ENCODE assay signal across 8 cellular contexts in the genomic region with DNA sequence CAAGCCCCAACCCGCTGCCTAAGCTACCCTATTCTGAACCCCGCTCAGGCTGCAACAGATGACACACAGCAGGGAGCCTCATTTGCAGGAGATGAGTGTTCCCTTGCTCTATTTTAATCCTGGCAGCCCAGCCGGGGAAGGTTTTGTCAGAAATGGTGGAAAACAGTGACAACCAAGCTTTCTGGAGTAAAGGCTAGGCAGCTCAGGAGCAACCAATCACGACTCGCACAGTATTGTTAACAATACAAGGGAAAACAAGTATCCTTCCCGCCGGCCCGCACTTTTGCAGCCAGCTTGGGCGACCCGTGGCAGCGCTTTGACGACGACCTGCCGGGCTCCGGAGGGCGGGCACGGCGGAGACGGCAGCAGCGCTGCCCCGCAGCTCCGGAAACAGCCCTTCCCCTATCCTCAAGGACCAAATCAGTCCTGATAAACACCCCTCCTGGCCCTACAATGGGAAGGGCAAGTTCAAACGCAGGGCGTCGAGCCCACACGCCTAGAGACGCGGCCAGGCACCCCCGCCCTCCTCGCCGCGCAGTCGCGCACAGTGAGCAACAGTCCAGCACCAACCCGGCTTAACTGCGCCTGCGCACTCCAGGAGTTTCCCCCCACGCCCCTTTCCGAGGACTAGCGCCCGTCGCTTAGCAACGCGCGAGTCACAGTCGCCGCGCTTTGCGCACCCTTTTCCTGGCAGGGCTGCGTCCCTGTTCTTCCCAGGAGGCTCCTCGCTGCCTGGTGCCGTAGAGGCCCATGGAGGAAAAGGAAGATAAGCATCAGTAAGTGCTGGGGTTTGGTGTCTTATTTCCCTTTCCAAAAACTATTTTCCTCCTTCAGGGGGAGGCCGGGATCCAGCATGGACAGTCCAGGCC.
A peak's percentile ranks its signal among the peaks of the same experiment; 100 is the strongest.
DNase-seq lines count a peak whose midpoint lies in the region; ATAC-seq and TF ChIP-seq lines count a peak whose summit lies in the region.

No MANE protein-coding gene starts in this region.

- H3K4me1 ChIP-seq in mucosa of stomach (ENCODE audit: control insufficient read depth, insufficient read depth, low read length): peaks cover 16% of the 10 kb centered on the region

- in situ Hi-C loops in KBM-7 (cut with MboI; ENCODE audit: low pct_unique_long_range_greater_than_20kb, low sequenced_read_pairs): no loop called here

- peak overlapping the region; percentile 1 for H3K4me3 ChIP-seq in mucosa of stomach (ENCODE audit: low read length)

- peaks cover 9% of the 10 kb centered on the region for H3K27me3 Mint-ChIP-seq in activated T-cell treated with anti-CD3 and anti-CD28 coated beads, Interleukin-2, amount 50 U/mL, for 72 hours (ENCODE audit: low read depth)

- no peaks in the 10 kb centered on the region for H3K36me3 ChIP-seq in mucosa of stomach (ENCODE audit: control insufficient read depth, insufficient read depth, low read length)

- ATAC-seq in GM21723 (IDR thresholded peaks at IDR 0.05; ENCODE audit: unreplicated experiment) (peak; percentile 99), esophagus mucosa (peak; percentile 99)
- peak; percentile 99 for ATAC-seq in activated T-cell treated with anti-CD3 and anti-CD28 coated beads, Interleukin-2, amount 50 U/mL, for 72 hours (replicated peaks in 1 of 2)

- H3K9me3 ChIP-seq in mucosa of stomach (ENCODE audit: control insufficient read depth, low read length): no peaks in the 10 kb centered on the region

- peak overlapping the region; percentile 27 for H3K27ac Mint-ChIP-seq in activated T-cell treated with anti-CD3 and anti-CD28 coated beads, Interleukin-2, amount 50 U/mL, for 72 hours

- no peaks in the 10 kb centered on the region for H3K36me3 Mint-ChIP-seq in activated T-cell treated with anti-CD3 and anti-CD28 coated beads, Interleukin-2, amount 50 U/mL, for 72 hours (ENCODE audit: insufficient read depth in 2 of 2)

- peaks cover 19% of the 10 kb centered on the region for H3K4me1 Mint-ChIP-seq in activated T-cell treated with anti-CD3 and anti-CD28 coated beads, Interleukin-2, amount 50 U/mL, for 72 hours (ENCODE audit: low read depth)

- H3K27me3 ChIP-seq in mucosa of stomach (ENCODE audit: control insufficient read depth, insufficient read depth, low read length): peaks cover 12% of the 10 kb centered on the region

- H3K9me3 Mint-ChIP-seq in activated T-cell treated with anti-CD3 and anti-CD28 coated beads, Interleukin-2, amount 50 U/mL, for 72 hours: no peaks in the 10 kb centered on the region

- peak; percentile 85 for DNase-seq in DMS114 treated with DMSO at 0.1 percent for 48 hours (lab: John Stamatoyannopoulos, UW; ENCODE audit: unreplicated experiment)
- peak; percentile 91 for DNase-seq in KBM-7
- DNase-seq in activated T-cell treated with anti-CD3 and anti-CD28 coated beads, Interleukin-2, amount 50 U/mL, for 72 hours: peak; percentile 86 to 90
- DNase-seq in stimulated activated CD8-positive, alpha-beta memory T cell treated with anti-CD3 and anti-CD28 coated beads, Interleukin-4, amount 100 ng/mL, for 4 hours (ENCODE audit: low read depth in 2 of 2, low spot score in 1 of 2): peak; percentile 66 to 79

- H3K4me3 Mint-ChIP-seq in activated T-cell treated with anti-CD3 and anti-CD28 coated beads, Interleukin-2, amount 50 U/mL, for 72 hours: peak overlapping the region; percentile 85 to 87

- H3K9ac ChIP-seq in mucosa of stomach (ENCODE audit: low read length): peak overlapping the region; percentile 68

TF ChIP-seq in PFSK-1, 5 proteins besides CTCF, POLR2A, EP300 and RAD21:
- peak; percentile 56; the same call in 1 of the 2 replicates for TF ChIP-seq POLR2AphosphoS5 (IDR thresholded peaks at IDR 0.05; ENCODE audit: low read depth, low read length)
- TF ChIP-seq SIN3A (IDR thresholded peaks at IDR 0.05; ENCODE audit: borderline replicate concordance, insufficient read depth, low read length): no peak

Comparison
In these comparisons a context has a peak if more than half of its experiments do, and no peak if none do; other contexts are left out.
1. Peak in every context shown above with its lines: DNase-seq, ATAC-seq and H3K4me3 ChIP-seq.